8 cellular contexts compared by ENCODE assay signal in the genomic region with DNA sequence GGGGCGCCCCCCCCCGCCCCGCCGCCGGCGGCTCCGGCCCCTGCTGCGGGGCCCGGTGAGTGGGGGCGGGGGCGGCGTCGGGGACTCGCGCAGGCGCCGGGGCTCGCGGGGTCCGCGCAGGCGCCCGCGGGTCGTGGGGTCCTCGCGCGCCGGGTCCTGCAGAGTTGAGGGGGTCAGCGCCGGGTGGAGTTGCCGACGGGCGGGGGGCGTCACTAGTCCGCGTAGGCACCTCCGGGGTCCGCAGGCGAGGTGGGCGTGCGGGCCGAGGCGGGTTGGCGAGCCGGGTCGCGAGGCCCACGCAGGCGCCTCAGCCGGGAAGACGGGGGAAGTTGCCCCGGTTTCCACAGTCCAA. TPM values are rescaled to one million over a fixed set of nuclear protein-coding genes. Genes with fewer than 3 reads are reported as not detected.
DNase-seq lines count a peak whose midpoint lies in the region; ATAC-seq and TF ChIP-seq lines count a peak whose summit lies in the region.

No MANE protein-coding gene starts in this region.

- H3K36me3 ChIP-seq in mesodermal cell (ENCODE audit: control insufficient read depth, insufficient read depth, low read length): peaks cover 23% of the 10 kb centered on the region
- H3K36me3 ChIP-seq in testis (ENCODE audit: low read depth, missing control alignments): no peaks in the 10 kb centered on the region

- TF ChIP-seq CTCF in testis (IDR thresholded peaks at IDR 0.05): no peak

- ATAC-seq in GM18505 (IDR thresholded peaks at IDR 0.05; ENCODE audit: unreplicated experiment): peak; percentile 9
- peak; percentile 17 for ATAC-seq in HG02840 (IDR thresholded peaks at IDR 0.05; ENCODE audit: low FRiP score, unreplicated experiment)
- peak; percentile 27 for ATAC-seq in SK-N-SH treated with all-trans-retinoic acid at 6 μM for 48 hours

- 0 to 1% methylated on average over 28 to 30 of the region's 53 CpGs for WGBS in mesodermal cell (ENCODE audit: insufficient coverage in 2 of 2), 2 experiments
- WGBS in testis, 2 donors: 1% methylated on average over 47 of the region's 53 CpGs; no CpG with 5 or more reads in 1 of the 2 donors

- peak overlapping the region; percentile 75 for H3K27ac ChIP-seq in cingulate gyrus (ENCODE audit: low read depth, low read length)
- H3K27ac ChIP-seq in mesodermal cell (ENCODE audit: low read depth, low read length, severe bottlenecking): peak overlapping the region; percentile 95
- peak overlapping the region; percentile 88 to 97 for H3K27ac ChIP-seq in testis

- no peak for TF ChIP-seq POLR2A in GM18505 (IDR thresholded peaks at IDR 0.05; ENCODE audit: borderline replicate concordance, extremely low read depth, insufficient read depth, insufficient read length)
- TF ChIP-seq POLR2A in testis (IDR thresholded peaks at IDR 0.05): no peak

- H3K9me3 ChIP-seq in mesodermal cell (ENCODE audit: control insufficient read depth, low read length) (no peaks in the 10 kb centered on the region), testis (no peaks in the 10 kb centered on the region)

- intact Hi-C loops in testis (cut with DNase I; ENCODE audit: low total_unique reads): no loop called here

- H3K4me1 ChIP-seq in mesodermal cell (ENCODE audit: control insufficient read depth, insufficient read depth, low read length, poor library complexity, severe bottlenecking) (peaks cover 21% of the 10 kb centered on the region), testis (peaks cover 31% of the 10 kb centered on the region)

- no peaks in the 10 kb centered on the region for H3K27me3 ChIP-seq in testis

- H3K4me3 ChIP-seq in mesodermal cell (ENCODE audit: extremely low read depth, insufficient read depth, low read length, poor library complexity, severe bottlenecking) (peak overlapping the region; percentile 82), testis (peak overlapping the region; percentile 93 to 98)

- DNase-seq in testis (no peak), HuH-7 (ENCODE audit: low spot score) (no peak), NCI-H446 treated with DMSO at 0.1 percent for 48 hours (lab: John Stamatoyannopoulos, UW) (no peak)

TF ChIP-seq in SK-N-SH treated with all-trans-retinoic acid at 6 μM for 48 hours, 23 proteins besides CTCF, POLR2A, EP300 and RAD21:
- no peak for TF ChIP-seq ISL1 (CRISPR knock-in tag; IDR thresholded peaks at IDR 0.05)
- no peak for TF ChIP-seq ZNF70 (CRISPR knock-in tag; IDR thresholded peaks at IDR 0.05)
- TF ChIP-seq CSDC2 (CRISPR knock-in tag; IDR thresholded peaks at IDR 0.05): no peak
- TF ChIP-seq ZFP30 (CRISPR knock-in tag; IDR thresholded peaks at IDR 0.05): no peak
- TF ChIP-seq TOX (CRISPR knock-in tag; IDR thresholded peaks at IDR 0.05; ENCODE audit: borderline replicate concordance): no peak
- no peak for TF ChIP-seq TCF4 (CRISPR knock-in tag; IDR thresholded peaks at IDR 0.05; ENCODE audit: borderline replicate concordance)
- TF ChIP-seq, protein P1, sequence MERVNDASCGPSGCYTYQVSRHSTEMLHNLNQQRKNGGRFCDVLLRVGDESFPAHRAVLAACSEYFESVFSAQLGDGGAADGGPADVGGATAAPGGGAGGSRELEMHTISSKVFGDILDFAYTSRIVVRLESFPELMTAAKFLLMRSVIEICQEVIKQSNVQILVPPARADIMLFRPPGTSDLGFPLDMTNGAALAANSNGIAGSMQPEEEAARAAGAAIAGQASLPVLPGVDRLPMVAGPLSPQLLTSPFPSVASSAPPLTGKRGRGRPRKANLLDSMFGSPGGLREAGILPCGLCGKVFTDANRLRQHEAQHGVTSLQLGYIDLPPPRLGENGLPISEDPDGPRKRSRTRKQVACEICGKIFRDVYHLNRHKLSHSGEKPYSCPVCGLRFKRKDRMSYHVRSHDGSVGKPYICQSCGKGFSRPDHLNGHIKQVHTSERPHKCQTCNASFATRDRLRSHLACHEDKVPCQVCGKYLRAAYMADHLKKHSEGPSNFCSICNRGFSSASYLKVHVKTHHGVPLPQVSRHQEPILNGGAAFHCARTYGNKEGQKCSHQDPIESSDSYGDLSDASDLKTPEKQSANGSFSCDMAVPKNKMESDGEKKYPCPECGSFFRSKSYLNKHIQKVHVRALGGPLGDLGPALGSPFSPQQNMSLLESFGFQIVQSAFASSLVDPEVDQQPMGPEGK (CRISPR knock-in tag; IDR thresholded peaks at IDR 0.05; ENCODE audit: borderline replicate concordance): no peak
- no peak for TF ChIP-seq ESRRG (CRISPR knock-in tag; IDR thresholded peaks at IDR 0.05)
- TF ChIP-seq ZNF8 (CRISPR knock-in tag; IDR thresholded peaks at IDR 0.05): no peak

RNA-seq across cellular contexts. Expression of a gene that starts 0.4 kb away (rescaled TPM):
- 57.5 TPM for polyA plus RNA-seq in mesodermal cell (2013, experiment 1 of 2)
- 49.2 TPM for polyA plus RNA-seq in mesodermal cell (2013, experiment 2 of 2)
- 100 to 1,000 TPM; 178 to 179 TPM for total RNA-seq in testis
- polyA plus RNA-seq in testis (ENCODE audit: insufficient read depth, low read depth, low replicate concordance): 217 TPM

RNA-seq across cellular contexts. Expression of a gene that starts 21.5 kb away (rescaled TPM):
- 41.2 TPM for polyA plus RNA-seq in mesodermal cell (2013, experiment 1 of 2)
- 36.0 TPM for polyA plus RNA-seq in mesodermal cell (2013, experiment 2 of 2)
- 10 to 100 TPM; 43.5 to 48.2 TPM for total RNA-seq in testis
- 42.7 TPM for polyA plus RNA-seq in testis (ENCODE audit: insufficient read depth, low read depth, low replicate concordance)

RNA-seq across cellular contexts. Expression of a gene that starts 25.3 kb away (rescaled TPM):
- polyA plus RNA-seq in mesodermal cell (2013, experiment 1 of 2): 40.5 TPM
- 29.6 TPM for polyA plus RNA-seq in mesodermal cell (2013, experiment 2 of 2)
- 10 to 100 TPM; 14.9 to 20.7 TPM for total RNA-seq in testis
- 12.8 TPM for polyA plus RNA-seq in testis (ENCODE audit: insufficient read depth, low read depth, low replicate concordance)

RNA-seq across cellular contexts. Expression of a gene that starts 29.9 kb away (rescaled TPM):
- 3.5 TPM for polyA plus RNA-seq in mesodermal cell (2013, experiment 1 of 2)
- 3.1 TPM for polyA plus RNA-seq in mesodermal cell (2013, experiment 2 of 2)
- total RNA-seq in testis: 10 to 100 TPM; 13.4 to 13.9 TPM
- polyA plus RNA-seq in testis (ENCODE audit: insufficient read depth, low read depth, low replicate concordance): 12.8 TPM

RNA-seq across cellular contexts. Expression of a gene that starts 49.2 kb away (rescaled TPM):
- polyA plus RNA-seq in mesodermal cell (2013, experiment 1 of 2): 2.7 TPM
- 2.0 TPM for polyA plus RNA-seq in mesodermal cell (2013, experiment 2 of 2)
- total RNA-seq in testis: 10 to 100 TPM in 1 of 2 donors, 1 to 10 TPM in 1; 6.0 to 11.3 TPM
- polyA plus RNA-seq in testis (ENCODE audit: insufficient read depth, low read depth, low replicate concordance): 1.6 TPM
